In the genomic region with DNA sequence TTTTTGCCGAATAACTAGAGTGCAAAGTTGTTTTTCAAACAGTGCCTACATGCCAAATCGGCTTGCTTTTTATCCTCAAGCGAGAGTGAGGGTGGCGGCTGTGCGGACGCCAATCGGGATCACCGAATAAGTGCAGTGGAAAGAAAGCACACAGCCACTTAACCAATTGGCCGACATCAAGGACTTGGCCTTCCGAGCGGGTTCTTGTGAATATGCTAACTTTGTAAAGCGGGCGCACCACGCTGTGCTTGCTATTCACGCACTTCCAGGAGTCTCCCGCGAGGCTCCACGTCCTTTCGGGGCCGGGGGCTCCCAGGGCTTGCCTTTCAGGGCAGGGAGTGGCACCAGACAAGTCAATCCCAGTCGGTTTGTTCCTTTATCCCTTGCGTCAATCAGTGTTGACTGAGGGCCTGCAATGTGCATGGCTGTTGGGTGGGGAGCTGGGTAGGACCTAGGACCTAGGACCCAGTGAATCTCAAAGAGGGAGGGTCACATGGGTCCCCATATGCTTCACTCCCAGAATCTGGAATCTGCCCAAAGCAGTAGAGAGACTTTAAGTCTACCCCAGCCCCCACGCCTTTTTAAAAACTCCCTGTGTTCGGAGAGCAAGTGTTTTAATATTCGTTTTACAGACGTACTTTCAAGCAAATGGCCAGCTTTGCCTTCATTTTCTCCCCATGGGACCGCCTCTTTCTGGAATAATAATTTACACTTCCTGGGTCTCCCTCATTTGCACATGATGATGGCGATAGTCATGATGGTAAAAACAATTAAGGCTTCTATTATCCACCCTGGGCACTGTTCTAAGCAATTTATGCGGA, we compare ENCODE assay signal across 8 cellular contexts. TPM values are rescaled to one million over a fixed set of nuclear protein-coding genes. Genes with fewer than 3 reads are reported as not detected.
DNase-seq lines count a peak whose midpoint lies in the region; ATAC-seq and TF ChIP-seq lines count a peak whose summit lies in the region.

No MANE protein-coding gene starts in this region.

- no peak for TF ChIP-seq CTCF in left ventricle myocardium inferior (IDR thresholded peaks at IDR 0.05; ENCODE audit: borderline replicate concordance)
- no peak for TF ChIP-seq CTCF in prostate gland (IDR thresholded peaks at IDR 0.05)

- peak overlapping the region; percentile 92 for H3K27ac ChIP-seq in left ventricle myocardium inferior (replicated peaks)
- H3K27ac ChIP-seq in prostate gland: peak overlapping the region; percentile 86

- H3K4me1 ChIP-seq in left ventricle myocardium inferior (peaks cover 49% of the 10 kb centered on the region), prostate gland (replicated peaks) (peaks cover 3% of the 10 kb centered on the region)

- no peaks in the 10 kb centered on the region for H3K36me3 Mint-ChIP-seq in activated T-cell treated with anti-CD3 and anti-CD28 coated beads, Interleukin-2, amount 50 U/mL, for 4 hours (ENCODE audit: insufficient read depth)

- no peaks in the 10 kb centered on the region for H3K9me3 Mint-ChIP-seq in activated T-cell treated with anti-CD3 and anti-CD28 coated beads, Interleukin-2, amount 50 U/mL, for 4 hours

- H3K9me3 ChIP-seq in left ventricle myocardium inferior (replicated peaks) (no peaks in the 10 kb centered on the region), prostate gland (no peaks in the 10 kb centered on the region)

- peaks cover 6% of the 10 kb centered on the region for H3K27me3 Mint-ChIP-seq in activated T-cell treated with anti-CD3 and anti-CD28 coated beads, Interleukin-2, amount 50 U/mL, for 4 hours (ENCODE audit: low read depth)

- peak; percentile 2 for DNase-seq in NCI-H526 treated with DMSO at 0.1 percent for 48 hours (lab: John Stamatoyannopoulos, UW)
- no peak for DNase-seq in NCI-H526 (lab: John Stamatoyannopoulos, UW)
- no peak for DNase-seq in activated T-cell treated with anti-CD3 and anti-CD28 coated beads, Interleukin-2, amount 50 U/mL, for 4 hours
- DNase-seq in left ventricle myocardium inferior: peak; percentile 21
- peak; percentile 37 for DNase-seq in prostate gland (ENCODE audit: low spot score)
- DNase-seq in NOMO-1 (lab: John Stamatoyannopoulos, UW; ENCODE audit: unreplicated experiment in 2 of 2): no peak
- DNase-seq in NCI-H2081 (lab: John Stamatoyannopoulos, UW): no peak

- H3K36me3 ChIP-seq in left ventricle myocardium inferior (no peaks in the 10 kb centered on the region), prostate gland (no peaks in the 10 kb centered on the region)

- H3K27me3 ChIP-seq in left ventricle myocardium inferior (ENCODE audit: low read depth) (peaks cover 6% of the 10 kb centered on the region), prostate gland (replicated peaks; ENCODE audit: insufficient read depth) (no peaks in the 10 kb centered on the region)

- ATAC-seq in activated T-cell treated with anti-CD3 and anti-CD28 coated beads, Interleukin-2, amount 50 U/mL, for 4 hours: peak in 1 of 2 donors; percentile 1
- no peak for ATAC-seq in GM19452 (IDR thresholded peaks at IDR 0.05; ENCODE audit: unreplicated experiment)

- WGBS in prostate gland: 22% methylated on average over 27 of the region's 29 CpGs

- no peak for TF ChIP-seq POLR2A in prostate gland (IDR thresholded peaks at IDR 0.05)

- H3K4me1 Mint-ChIP-seq in activated T-cell treated with anti-CD3 and anti-CD28 coated beads, Interleukin-2, amount 50 U/mL, for 4 hours (ENCODE audit: low read depth): peaks cover 84% of the 10 kb centered on the region

- intact Hi-C loops in left ventricle myocardium inferior (cut with micrococcal nuclease) (no loop called here), prostate gland (cut with DNase I) (loop anchor here (5.0 kb wide), 1 partner anchor 458 kb away; the partner anchor contains the start of genes CERT1 and POLK)

- H3K4me3 ChIP-seq in left ventricle myocardium inferior: peak overlapping the region; percentile 88
- H3K4me3 ChIP-seq in prostate gland: peak overlapping the region; percentile 76 to 82

- peak overlapping the region; percentile 87 for H3K4me3 Mint-ChIP-seq in activated T-cell treated with anti-CD3 and anti-CD28 coated beads, Interleukin-2, amount 50 U/mL, for 4 hours

RNA-seq across cellular contexts. Expression of gene GCNT4, which starts 2.0 kb away (rescaled TPM):
- 1 to 10 TPM; 1.1 to 1.3 (median 1.2) TPM for total RNA-seq in activated T-cell treated with anti-CD3 and anti-CD28 coated beads, Interleukin-2, amount 50 U/mL, for 4 hours
- total RNA-seq in left ventricle myocardium inferior (0.27 TPM), prostate gland (1 to 10 TPM; 1.3 to 1.4 TPM)

Comparison
In these comparisons a context has a peak if more than half of its experiments do, and no peak if none do; other contexts are left out.
1. DNase-seq: peak in NCI-H526 treated with DMSO at 0.1 percent for 48 hours (single experiment), left ventricle myocardium inferior (single experiment) and prostate gland (single experiment); none in NCI-H526 (0 of 2), activated T-cell treated with anti-CD3 and anti-CD28 coated beads, Interleukin-2, amount 50 U/mL, for 4 hours (single experiment), NOMO-1 (0 of 2) and NCI-H2081 (0 of 2).